ENCODE assay signal across 12 cellular contexts in genomic region chr17:40862985-40863733, GRCh38. TPM values are rescaled to one million over a fixed set of nuclear protein-coding genes. Genes with fewer than 3 reads are reported as not detected.
DNase-seq lines count a peak whose midpoint lies in the region; ATAC-seq and TF ChIP-seq lines count a peak whose summit lies in the region.
"Had no signal": no experiment of that assay in that cellular context is flagged by ENCODE, and none has a peak within 500 bp of the region (broad histone marks: within the 10 kb centered on the region; RNA-seq: fewer than 3 reads in every experiment).

No MANE protein-coding gene starts in this region.

- no peaks in the 10 kb centered on the region for H3K9me3 Mint-ChIP-seq in activated CD8-positive, alpha-beta memory T cell treated with anti-CD3 and anti-CD28 coated beads, Interleukin-2, amount 10 ng/mL, durations not matched to agents 7 days and 5 days (ENCODE audit: low read depth)
- no peaks in the 10 kb centered on the region for H3K9me3 Mint-ChIP-seq in natural killer cell treated with Interleukin-12 subunit alpha and Interleukin-12 subunit beta and Interleukin-15 and Interleukin-18, amount 100 ng/mL, for 72 hours
- H3K9me3 Mint-ChIP-seq: central memory CD8-positive, alpha-beta T cell; IgD-negative memory B cell had no signal

- no peak overlapping the region for H2AFZ ChIP-seq in fibroblast of lung (ENCODE audit: low read length)

- no peaks in the 10 kb centered on the region for H3K9me3 ChIP-seq in fibroblast of lung (ENCODE audit: control insufficient read depth, insufficient read depth, low read depth, low read length)

- no peaks in the 10 kb centered on the region for H3K4me1 Mint-ChIP-seq in activated CD8-positive, alpha-beta memory T cell treated with anti-CD3 and anti-CD28 coated beads, Interleukin-2, amount 10 ng/mL, durations not matched to agents 7 days and 5 days
- H3K4me1 Mint-ChIP-seq in natural killer cell treated with Interleukin-12 subunit alpha and Interleukin-12 subunit beta and Interleukin-15 and Interleukin-18, amount 100 ng/mL, for 72 hours (ENCODE audit: low read depth in 2 of 2), result no peaks in the 10 kb centered on the region
- H3K4me1 Mint-ChIP-seq: central memory CD8-positive, alpha-beta T cell; IgD-negative memory B cell had no signal

- H3K27me3 Mint-ChIP-seq in activated CD8-positive, alpha-beta memory T cell treated with anti-CD3 and anti-CD28 coated beads, Interleukin-2, amount 10 ng/mL, durations not matched to agents 7 days and 5 days, result peaks cover 30% of the 10 kb centered on the region
- H3K27me3 Mint-ChIP-seq in natural killer cell treated with Interleukin-12 subunit alpha and Interleukin-12 subunit beta and Interleukin-15 and Interleukin-18, amount 100 ng/mL, for 72 hours, result peaks cover 26 to 31% of the 10 kb centered on the region in 2 donors

- ATAC-seq in activated CD8-positive, alpha-beta memory T cell treated with anti-CD3 and anti-CD28 coated beads, Interleukin-2, amount 10 ng/mL, durations not matched to agents 7 days and 5 days, result no peak
- no peak for ATAC-seq in natural killer cell treated with Interleukin-12 subunit alpha and Interleukin-12 subunit beta and Interleukin-15 and Interleukin-18, amount 100 ng/mL, for 72 hours

- no peaks in the 10 kb centered on the region for H3K36me3 ChIP-seq in fibroblast of lung (ENCODE audit: control insufficient read depth, insufficient read depth, low read length)

- no peaks in the 10 kb centered on the region for H3K4me1 ChIP-seq in fibroblast of lung (ENCODE audit: control insufficient read depth, extremely low read depth, insufficient read depth, low read length)

- H3K9ac ChIP-seq in fibroblast of lung (ENCODE audit: insufficient read depth, low read length), result no peak overlapping the region

- peak overlapping the region; percentile 44 for H3K4me2 ChIP-seq in fibroblast of lung (ENCODE audit: extremely low read depth, insufficient read depth, low read length)

- H3K36me3 Mint-ChIP-seq in activated CD8-positive, alpha-beta memory T cell treated with anti-CD3 and anti-CD28 coated beads, Interleukin-2, amount 10 ng/mL, durations not matched to agents 7 days and 5 days, result no peaks in the 10 kb centered on the region
- H3K36me3 Mint-ChIP-seq in natural killer cell treated with Interleukin-12 subunit alpha and Interleukin-12 subunit beta and Interleukin-15 and Interleukin-18, amount 100 ng/mL, for 72 hours, result no peaks in the 10 kb centered on the region
- H3K36me3 Mint-ChIP-seq: IgD-negative memory B cell had no signal

- TF ChIP-seq CTCF in fibroblast of lung (conservative IDR thresholded peaks at IDR 0.05 in 1 of 2, IDR thresholded peaks at IDR 0.05 in 1 of 2; ENCODE audit: low read depth in 1 of 2, low read length in 2 of 2), result peak; percentile 49 to 51
- peak; percentile 56 for TF ChIP-seq CTCF in retinal pigment epithelial cell (conservative IDR thresholded peaks at IDR 0.05; ENCODE audit: low read depth, low read length)

- H3K27ac Mint-ChIP-seq in activated CD8-positive, alpha-beta memory T cell treated with anti-CD3 and anti-CD28 coated beads, Interleukin-2, amount 10 ng/mL, durations not matched to agents 7 days and 5 days, result no peak overlapping the region
- H3K27ac Mint-ChIP-seq in natural killer cell treated with Interleukin-12 subunit alpha and Interleukin-12 subunit beta and Interleukin-15 and Interleukin-18, amount 100 ng/mL, for 72 hours, result no peak overlapping the region

- H3K4me3 ChIP-seq in fibroblast of lung (replicated peaks in 1 of 4; ENCODE audit: control extremely low read depth in 1 of 4, insufficient read depth in 1 of 4, low read depth in 3 of 4, low read length in 4 of 4) (no peak overlapping the region), retinal pigment epithelial cell (ENCODE audit: low read length) (no peak overlapping the region)

- H3K4me3 Mint-ChIP-seq in activated CD8-positive, alpha-beta memory T cell treated with anti-CD3 and anti-CD28 coated beads, Interleukin-2, amount 10 ng/mL, durations not matched to agents 7 days and 5 days, result no peak overlapping the region
- H3K4me3 Mint-ChIP-seq in natural killer cell treated with Interleukin-12 subunit alpha and Interleukin-12 subunit beta and Interleukin-15 and Interleukin-18, amount 100 ng/mL, for 72 hours, result no peak overlapping the region
- H3K4me3 Mint-ChIP-seq: central memory CD8-positive, alpha-beta T cell; IgD-negative memory B cell had no signal

- CTCF ChIA-PET in activated CD8-positive, alpha-beta memory T cell treated with anti-CD3 and anti-CD28 coated beads, Interleukin-2, amount 10 ng/mL, durations not matched to agents 7 days and 5 days (lab: Charles Lee), result no interaction called here

- no peaks in the 10 kb centered on the region for H4K20me1 ChIP-seq in fibroblast of lung (ENCODE audit: control insufficient read depth, extremely low read depth, insufficient read depth, low read length)

- no peaks in the 10 kb centered on the region for H3K27me3 ChIP-seq in fibroblast of lung (ENCODE audit: control insufficient read depth, insufficient read depth, low read length)

- no peak overlapping the region for H3K27ac ChIP-seq in fibroblast of lung (ENCODE audit: insufficient read depth, low read length)

- DNase-seq in activated CD8-positive, alpha-beta memory T cell treated with anti-CD3 and anti-CD28 coated beads, Interleukin-2, amount 10 ng/mL, durations not matched to agents 7 days and 5 days, result peak; percentile 50
- DNase-seq in activated CD8-positive, alpha-beta memory T cell treated with anti-CD3 and anti-CD28 coated beads for 24 hours, result no peak
- peak; percentile 30 for DNase-seq in RPMI8226
- peak in 1 of 2 donors; percentile 9 for DNase-seq in fibroblast of lung (ENCODE audit: low read depth in 2 of 2)
- no peak for DNase-seq in retinal pigment epithelial cell (ENCODE audit: low read depth)
- DNase-seq in NCI-H146 treated with DMSO at 0.1 percent for 48 hours (lab: John Stamatoyannopoulos, UW; ENCODE audit: unreplicated experiment), result no peak
- no peak for DNase-seq in natural killer cell treated with Interleukin-12 subunit alpha and Interleukin-12 subunit beta and Interleukin-15 and Interleukin-18, amount 100 ng/mL, for 72 hours (ENCODE audit: low spot score)
- no peak for DNase-seq in DMS153 treated with DMSO at 0.1 percent for 48 hours (lab: John Stamatoyannopoulos, UW; ENCODE audit: unreplicated experiment)
- DNase-seq: stimulated activated naive CD4-positive, alpha-beta T cell treated with Interleukin-2 at 50 U/mL for 16 hours had no signal

- no peaks in the 10 kb centered on the region for H3K79me2 ChIP-seq in fibroblast of lung (ENCODE audit: control insufficient read depth, insufficient read depth, low read length)

RNA-seq across cellular contexts. Expression of gene KRT12, which starts 3.9 kb away (rescaled TPM):
- not detected for total RNA-seq in activated CD8-positive, alpha-beta memory T cell treated with anti-CD3 and anti-CD28 coated beads, Interleukin-2, amount 10 ng/mL, durations not matched to agents 7 days and 5 days
- total RNA-seq in fibroblast of lung, result not detected in 2 replicates
- polyA plus RNA-seq in fibroblast of lung, result not detected in 2 replicates
- polyA plus RNA-seq in fibroblast of lung (2012), result not detected in 2 replicates
- not detected in 2 replicates for polyA minus RNA-seq in fibroblast of lung (ENCODE audit: low replicate concordance)
- not detected for total RNA-seq in natural killer cell treated with Interleukin-12 subunit alpha and Interleukin-12 subunit beta and Interleukin-15 and Interleukin-18, amount 100 ng/mL, for 72 hours
- polyA plus RNA-seq: BJ, IgD-negative memory B cell had no signal

RNA-seq across cellular contexts. Expression of gene KRT20, which starts 21.9 kb away (rescaled TPM):
- total RNA-seq in activated CD8-positive, alpha-beta memory T cell treated with anti-CD3 and anti-CD28 coated beads, Interleukin-2, amount 10 ng/mL, durations not matched to agents 7 days and 5 days, result not detected
- total RNA-seq in fibroblast of lung, result not detected in 2 replicates
- polyA plus RNA-seq in fibroblast of lung, result not detected in 2 replicates
- polyA plus RNA-seq in fibroblast of lung (2012), result not detected in 2 replicates
- polyA minus RNA-seq in fibroblast of lung (ENCODE audit: low replicate concordance), result not detected in 2 replicates
- total RNA-seq in natural killer cell treated with Interleukin-12 subunit alpha and Interleukin-12 subunit beta and Interleukin-15 and Interleukin-18, amount 100 ng/mL, for 72 hours, result not detected
- polyA plus RNA-seq: BJ, IgD-negative memory B cell had no signal

RNA-seq across cellular contexts. Expression of gene KRT10, which starts 40.7 kb away (rescaled TPM):
- 10 to 100 TPM; 19.2 to 33.7 TPM for total RNA-seq in activated CD8-positive, alpha-beta memory T cell treated with anti-CD3 and anti-CD28 coated beads, Interleukin-2, amount 10 ng/mL, durations not matched to agents 7 days and 5 days
- total RNA-seq in fibroblast of lung, result 4.1 TPM in 2 replicates
- polyA plus RNA-seq in fibroblast of lung, result 26.9 and 45.8 TPM in 2 replicates
- polyA plus RNA-seq in fibroblast of lung (2012), result 74.4 and 77.5 TPM in 2 replicates
- 0.93 TPM in 1 of 2 replicates, not detected in the other for polyA minus RNA-seq in fibroblast of lung (ENCODE audit: low replicate concordance)
- total RNA-seq in natural killer cell treated with Interleukin-12 subunit alpha and Interleukin-12 subunit beta and Interleukin-15 and Interleukin-18, amount 100 ng/mL, for 72 hours, result 10 to 100 TPM; 26.8 to 42.3 TPM

Comparison
In these comparisons a context has a peak if more than half of its experiments do, and no peak if none do; other contexts are left out.
1. DNase-seq: peak in activated CD8-positive, alpha-beta memory T cell treated with anti-CD3 and anti-CD28 coated beads, Interleukin-2, amount 10 ng/mL, durations not matched to agents 7 days and 5 days (single experiment) and RPMI8226 (single experiment); none in activated CD8-positive, alpha-beta memory T cell treated with anti-CD3 and anti-CD28 coated beads for 24 hours (single experiment), retinal pigment epithelial cell (single experiment), NCI-H146 treated with DMSO at 0.1 percent for 48 hours (single experiment), natural killer cell treated with Interleukin-12 subunit alpha and Interleukin-12 subunit beta and Interleukin-15 and Interleukin-18, amount 100 ng/mL, for 72 hours (single experiment) and DMS153 treated with DMSO at 0.1 percent for 48 hours (single experiment).